ENCODE assay signal across 14 cellular contexts in the genomic region with DNA sequence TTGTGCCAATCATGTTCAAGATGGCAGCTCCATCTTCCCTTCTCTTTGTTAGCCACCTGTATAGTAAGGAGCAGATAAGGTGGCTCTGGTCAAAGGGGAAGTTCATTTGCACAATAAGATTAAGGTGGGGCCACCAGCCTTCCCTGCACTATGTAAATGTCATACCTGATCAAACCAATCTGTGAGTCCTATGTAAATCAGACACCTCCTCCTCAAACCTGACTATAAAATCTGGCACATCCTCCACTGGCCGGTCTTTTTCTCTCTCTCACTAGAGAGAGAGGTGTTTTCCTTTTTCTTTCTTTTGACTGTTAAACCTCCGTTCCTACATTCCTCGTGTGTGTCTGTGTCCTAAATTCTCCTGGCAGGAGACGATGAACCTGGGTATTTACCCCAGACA.
A peak's percentile ranks its signal among the peaks of the same experiment; 100 is the strongest.
DNase-seq lines count a peak whose midpoint lies in the region; ATAC-seq and TF ChIP-seq lines count a peak whose summit lies in the region.
"Had no signal": no experiment of that assay in that cellular context is flagged by ENCODE, and none has a peak within 500 bp of the region (broad histone marks: within the 10 kb centered on the region; RNA-seq: fewer than 3 reads in every experiment).

No MANE protein-coding gene starts in this region.

- no peak overlapping the region for H3T11ph ChIP-seq in H9 (ENCODE audit: low read length)

- no peaks in the 10 kb centered on the region for H3K9me3 ChIP-seq in H9 (ENCODE audit: control insufficient read depth, low read depth, low read length)
- no peaks in the 10 kb centered on the region for H3K9me3 ChIP-seq in endodermal cell (ENCODE audit: control insufficient read depth, low read length)
- no peaks in the 10 kb centered on the region for H3K9me3 ChIP-seq in upper lobe of left lung
- H3K9me3 ChIP-seq: Caco-2, HAP-1 had no signal

- no CpG with 5 or more reads among the region's 4 CpGs for WGBS in H9 (ENCODE audit: extremely low coverage, insufficient read length, low lambda C conversion rate)
- WGBS in endodermal cell (ENCODE audit: insufficient coverage in 1 of 2, insufficient read length in 1 of 2), 2 experiments: 84 to 92% methylated on average over 4 of the region's 4 CpGs
- 63 to 73% methylated on average over 4 of the region's 4 CpGs for WGBS in upper lobe of left lung, 2 donors

- no peaks in the 10 kb centered on the region for H3K23me2 ChIP-seq in H9 (ENCODE audit: insufficient read length, low read depth, low read length, poor library complexity, severe bottlenecking)

- TF ChIP-seq POLR2A in upper lobe of left lung (IDR thresholded peaks at IDR 0.05): no peak

- H2BK20ac ChIP-seq in H9 (ENCODE audit: low read depth, low read length, poor library complexity, severe bottlenecking): no peak overlapping the region

- H3K4me3 ChIP-seq in endodermal cell (ENCODE audit: low read length) (no peak overlapping the region), upper lobe of left lung (no peak overlapping the region)
- H3K4me3 ChIP-seq: GM23248, HAP-1 had no signal

- H4K5ac ChIP-seq in H9 (ENCODE audit: insufficient read length, low read depth, low read length): no peak overlapping the region

- no peak overlapping the region for H3K14ac ChIP-seq in H9 (ENCODE audit: insufficient read depth, low read length)

- H3K4me1 ChIP-seq in H9 (ENCODE audit: insufficient read depth, low read length) (no peaks in the 10 kb centered on the region), endodermal cell (ENCODE audit: control insufficient read depth, insufficient read depth, low read length) (no peaks in the 10 kb centered on the region), upper lobe of left lung (no peaks in the 10 kb centered on the region)
- H3K4me1 ChIP-seq: Caco-2, HAP-1 had no signal

- H3K27ac Mint-ChIP-seq in H9 (peak overlapping the region; percentile 3 to 55 (median 7); a peak in 3 of 7 replicates), endodermal cell (peak overlapping the region; percentile 66), mesothelial cell of epicardium (peak overlapping the region; percentile 14)
- H3K27ac Mint-ChIP-seq: CD8-positive, alpha-beta memory T cell; IgD-negative memory B cell had no signal

- no peaks in the 10 kb centered on the region for H3K9me3 Mint-ChIP-seq in H9
- no peaks in the 10 kb centered on the region for H3K9me3 Mint-ChIP-seq in endodermal cell
- H3K9me3 Mint-ChIP-seq in mesothelial cell of epicardium: no peaks in the 10 kb centered on the region

- no peaks in the 10 kb centered on the region for H3K36me3 Mint-ChIP-seq in H9 (ENCODE audit: insufficient read depth in 1 of 3, low read depth in 3 of 3)
- H3K36me3 Mint-ChIP-seq in endodermal cell (ENCODE audit: low read depth): no peaks in the 10 kb centered on the region
- no peaks in the 10 kb centered on the region for H3K36me3 Mint-ChIP-seq in mesothelial cell of epicardium
- H3K36me3 Mint-ChIP-seq: CD8-positive, alpha-beta memory T cell; IgD-negative memory B cell had no signal

- no peak overlapping the region for H3K18ac ChIP-seq in H9 (ENCODE audit: insufficient read length, low read depth, low read length)

- H3K9ac ChIP-seq in H9 (ENCODE audit: extremely low read depth, insufficient read length, low read length): no peak overlapping the region
- no peak overlapping the region for H3K9ac ChIP-seq in endodermal cell (ENCODE audit: extremely low read depth, low read length, poor library complexity, severe bottlenecking)
- H3K9ac ChIP-seq: GM23248 had no signal

- no peak for TF ChIP-seq EP300 in upper lobe of left lung (IDR thresholded peaks at IDR 0.05)

- H3K79me2 ChIP-seq in H9 (ENCODE audit: insufficient read depth, low read length): no peaks in the 10 kb centered on the region

- H4K20me1 ChIP-seq in H9 (ENCODE audit: control insufficient read depth, insufficient read depth, insufficient read length): no peaks in the 10 kb centered on the region

- H3K27ac ChIP-seq in H9 (ENCODE audit: insufficient read length, low read depth, low read length): no peak overlapping the region
- H3K27ac ChIP-seq in endodermal cell (ENCODE audit: low read depth, low read length): no peak overlapping the region
- no peak overlapping the region for H3K27ac ChIP-seq in upper lobe of left lung
- H3K27ac ChIP-seq: GM23248 had no signal

- H3K27me3 ChIP-seq in H9 (ENCODE audit: insufficient read depth, low read length) (no peaks in the 10 kb centered on the region), endodermal cell (ENCODE audit: control insufficient read depth, insufficient read depth, low read length, poor library complexity, severe bottlenecking) (no peaks in the 10 kb centered on the region), upper lobe of left lung (no peaks in the 10 kb centered on the region)

- H3K23ac ChIP-seq in H9 (ENCODE audit: insufficient read length, low read depth, low read length): no peak overlapping the region

- H3K4me2 ChIP-seq in H9 (ENCODE audit: insufficient read depth, insufficient read length, low read length): no peak overlapping the region

- DNase-seq in Caki2 (ENCODE audit: low read depth) (peak; percentile 4), H9 (no peak), endodermal cell (peak; percentile 39), mesothelial cell of epicardium (ENCODE audit: low spot score in 2 of 2, unreplicated experiment in 2 of 2) (no peak), upper lobe of left lung (no peak), putamen (ENCODE audit: low spot score) (no peak)
- DNase-seq in stimulated activated naive CD8-positive, alpha-beta T cell treated with anti-CD3 and anti-CD28 coated beads, Interleukin-15, Interleukin-2, amounts not matched to agents 100 U/mL and 50 U/mL, for 24 hours: no peak
- DNase-seq: Caco-2; CD8-positive, alpha-beta memory T cell; DMS53; GF-D8; GM23248 had no signal

- in situ Hi-C loops in Caki2 (cut with HindIII; ENCODE audit: low pct_unique_long_range_greater_than_20kb, low sequenced_read_pairs): no loop called here

- H4K8ac ChIP-seq in H9 (replicated peaks; ENCODE audit: insufficient read length, low read depth, low read length): no peak overlapping the region

- H3K4me1 Mint-ChIP-seq in H9 (peaks cover 4% of the 10 kb centered on the region in 2 experiments), endodermal cell (peaks cover 11% of the 10 kb centered on the region), mesothelial cell of epicardium (peaks cover 15% of the 10 kb centered on the region)
- H3K4me1 Mint-ChIP-seq: CD8-positive, alpha-beta memory T cell; IgD-negative memory B cell had no signal

- H2BK12ac ChIP-seq in H9 (ENCODE audit: insufficient read length, low read depth, low read length): no peak overlapping the region

- H3K4me3 Mint-ChIP-seq in H9 (no peak overlapping the region), endodermal cell (no peak overlapping the region), mesothelial cell of epicardium (no peak overlapping the region)
- H3K4me3 Mint-ChIP-seq: CD8-positive, alpha-beta memory T cell; IgD-negative memory B cell had no signal

- ATAC-seq in stimulated activated naive CD8-positive, alpha-beta T cell treated with anti-CD3 and anti-CD28 coated beads, Interleukin-15, Interleukin-2, amounts not matched to agents 100 U/mL and 50 U/mL, for 24 hours: no peak
- ATAC-seq in upper lobe of left lung (ENCODE audit: low FRiP score in 2 of 2): no peak

- H2BK5ac ChIP-seq in H9 (ENCODE audit: insufficient read length, low read length): no peak overlapping the region

- TF ChIP-seq CTCF in H9 (conservative IDR thresholded peaks at IDR 0.05): no peak
- TF ChIP-seq CTCF in endodermal cell (conservative IDR thresholded peaks at IDR 0.05): no peak
- TF ChIP-seq CTCF in mesothelial cell of epicardium (IDR thresholded peaks at IDR 0.05; ENCODE audit: unreplicated experiment): no peak
- TF ChIP-seq CTCF in upper lobe of left lung (IDR thresholded peaks at IDR 0.05): no peak

- H3K36me3 ChIP-seq in endodermal cell (ENCODE audit: control insufficient read depth, insufficient read depth, low read length): no peaks in the 10 kb centered on the region
- no peaks in the 10 kb centered on the region for H3K36me3 ChIP-seq in upper lobe of left lung
- H3K36me3 ChIP-seq: HAP-1 had no signal

- H2BK15ac ChIP-seq in H9 (ENCODE audit: low read depth, low read length): no peak overlapping the region

- H3K56ac ChIP-seq in H9 (ENCODE audit: insufficient read length, low read depth, low read length): no peak overlapping the region

- no peak overlapping the region for H2BK120ac ChIP-seq in H9 (ENCODE audit: low read depth, low read length, poor library complexity, severe bottlenecking)

- H3K4ac ChIP-seq in H9 (ENCODE audit: low read depth, low read length): no peak overlapping the region

- H3K27me3 Mint-ChIP-seq in H9 (ENCODE audit: low read depth): no peaks in the 10 kb centered on the region
- no peaks in the 10 kb centered on the region for H3K27me3 Mint-ChIP-seq in endodermal cell (ENCODE audit: insufficient read depth)
- H3K27me3 Mint-ChIP-seq in mesothelial cell of epicardium (ENCODE audit: low read depth): no peaks in the 10 kb centered on the region
- H3K27me3 Mint-ChIP-seq: CD8-positive, alpha-beta memory T cell; IgD-negative memory B cell had no signal

- H3K79me1 ChIP-seq in H9 (ENCODE audit: insufficient read depth, low read depth, low read length, poor library complexity, severe bottlenecking): no peaks in the 10 kb centered on the region

- H4K91ac ChIP-seq in H9 (ENCODE audit: insufficient read length, low read depth, low read length): no peak overlapping the region

- H2AFZ ChIP-seq in H9 (ENCODE audit: low read length): no peak overlapping the region
- H2AFZ ChIP-seq: GM23248 had no signal

- no peak overlapping the region for H2AK5ac ChIP-seq in H9 (ENCODE audit: insufficient read length, low read length)

Comparison
In these comparisons a context has a peak if more than half of its experiments do, and no peak if none do; other contexts are left out.
1. DNase-seq: peak in Caki2 (single experiment) and endodermal cell (single experiment); none in H9 (single experiment), mesothelial cell of epicardium (0 of 2), stimulated activated naive CD8-positive, alpha-beta T cell treated with anti-CD3 and anti-CD28 coated beads, Interleukin-15, Interleukin-2, amounts not matched to agents 100 U/mL and 50 U/mL, for 24 hours (single experiment), upper lobe of left lung (0 of 2) and putamen (single experiment).
2. H3K27ac Mint-ChIP-seq: peak in every context shown above with its lines; median percentile 66 in endodermal cell; 14 in mesothelial cell of epicardium; 7 in H9.